In genomic region chrX:47523297-47523696, GRCh38 we compare ENCODE assay signal across 8 cellular contexts. TPM values are rescaled to one million over a fixed set of nuclear protein-coding genes. Genes with fewer than 3 reads are reported as not detected.
DNase-seq lines count a peak whose midpoint lies in the region; ATAC-seq and TF ChIP-seq lines count a peak whose summit lies in the region.

No MANE protein-coding gene starts in this region.

- H3K27me3 ChIP-seq in BE2C (no peaks in the 10 kb centered on the region), endodermal cell (ENCODE audit: control insufficient read depth, insufficient read depth, low read length, poor library complexity, severe bottlenecking) (no peaks in the 10 kb centered on the region)

- H3K27me3 Mint-ChIP-seq in endodermal cell (ENCODE audit: insufficient read depth), result peaks cover 14% of the 10 kb centered on the region

- no peak overlapping the region for H3K9ac ChIP-seq in endodermal cell (ENCODE audit: extremely low read depth, low read length, poor library complexity, severe bottlenecking)

- H3K4me1 ChIP-seq in BE2C (no peaks in the 10 kb centered on the region), endodermal cell (ENCODE audit: control insufficient read depth, insufficient read depth, low read length) (no peaks in the 10 kb centered on the region)

- H3K9me3 ChIP-seq in BE2C, result no peaks in the 10 kb centered on the region
- no peaks in the 10 kb centered on the region for H3K9me3 ChIP-seq in endodermal cell (ENCODE audit: control insufficient read depth, low read length)

- peaks cover 54% of the 10 kb centered on the region for H3K9me3 Mint-ChIP-seq in endodermal cell

- H3K4me3 ChIP-seq in BE2C (ENCODE audit: low read depth, low read length), result peak overlapping the region; percentile 58
- peak overlapping the region; percentile 67 for H3K4me3 ChIP-seq in endodermal cell (ENCODE audit: low read length)

- DNase-seq in BE2C (peak; percentile 86), HK-2 (ENCODE audit: unreplicated experiment) (peak; percentile 89), NOMO-1 treated with dmso at 0.1 percent for 144 hours (lab: John Stamatoyannopoulos, UW; ENCODE audit: unreplicated experiment) (peak; percentile 45), endodermal cell (peak; percentile 92), midbrain (lab: John Stamatoyannopoulos, UW) (peak; percentile 76)
- peak; percentile 40 for DNase-seq in activated CD8-positive, alpha-beta memory T cell treated with anti-CD3 and anti-CD28 coated beads, Interleukin-2, amount 50 U/mL, for 24 hours (ENCODE audit: extremely low read depth)
- DNase-seq in stimulated activated CD8-positive, alpha-beta memory T cell treated with anti-CD3 and anti-CD28 coated beads, Interleukin-15, amount 100 ng/mL, for 48 hours (ENCODE audit: low read depth in 2 of 2), result peak; percentile 66 to 67

- H3K4me3 Mint-ChIP-seq in endodermal cell, result peak overlapping the region; percentile 58

- TF ChIP-seq CTCF in BE2C (IDR thresholded peaks at IDR 0.05; ENCODE audit: low read depth, low read length) (peak; percentile 64), endodermal cell (conservative IDR thresholded peaks at IDR 0.05) (peak; percentile 85)

- H3K27ac ChIP-seq in endodermal cell (ENCODE audit: low read depth, low read length), result no peak overlapping the region

- H3K36me3 ChIP-seq in BE2C, result no peaks in the 10 kb centered on the region
- H3K36me3 ChIP-seq in endodermal cell (ENCODE audit: control insufficient read depth, insufficient read depth, low read length), result no peaks in the 10 kb centered on the region

- no peaks in the 10 kb centered on the region for H3K36me3 Mint-ChIP-seq in endodermal cell (ENCODE audit: low read depth)

- 0% methylated on average over 3 to 29 of the region's 33 CpGs for WGBS in endodermal cell (ENCODE audit: insufficient coverage in 1 of 2, insufficient read length in 1 of 2), 2 experiments

- peak; percentile 77 for ATAC-seq in GM19324 (IDR thresholded peaks at IDR 0.05; ENCODE audit: low FRiP score, unreplicated experiment)

- H3K4me1 Mint-ChIP-seq in endodermal cell, result peaks cover 2% of the 10 kb centered on the region

- H3K27ac Mint-ChIP-seq in endodermal cell, result no peak overlapping the region

RNA-seq across cellular contexts. Expression of gene ARAF, which starts 37.7 kb away (rescaled TPM):
- 90.3 TPM for polyA plus RNA-seq in BE2C (2012; ENCODE audit: insufficient read depth, insufficient read length, low read depth)
- total RNA-seq in endodermal cell, result 10 to 100 TPM; 47.7 to 48.7 TPM
- polyA plus RNA-seq in endodermal cell (2013, experiment 1 of 2), result 45.6 TPM
- polyA plus RNA-seq in endodermal cell (2013, experiment 2 of 2), result 36.8 TPM

RNA-seq across cellular contexts. Expression of gene ZNF41, which starts 40.3 kb away (rescaled TPM):
- 5.9 TPM for polyA plus RNA-seq in BE2C (2012; ENCODE audit: insufficient read depth, insufficient read length, low read depth)
- total RNA-seq in endodermal cell, result 1 to 10 TPM; 2.9 to 5.6 TPM
- polyA plus RNA-seq in endodermal cell (2013, experiment 1 of 2), result 4.2 TPM
- 4.2 TPM for polyA plus RNA-seq in endodermal cell (2013, experiment 2 of 2)

RNA-seq across cellular contexts. Expression of gene TIMP1, which starts 58.9 kb away (rescaled TPM):
- 243 TPM for polyA plus RNA-seq in BE2C (2012; ENCODE audit: insufficient read depth, insufficient read length, low read depth)
- 10 to 100 TPM; 63.5 to 74.8 TPM for total RNA-seq in endodermal cell
- polyA plus RNA-seq in endodermal cell (2013, experiment 1 of 2), result 64.2 TPM
- polyA plus RNA-seq in endodermal cell (2013, experiment 2 of 2), result 63.0 TPM

Comparison
In these comparisons a context has a peak if more than half of its experiments do, and no peak if none do; other contexts are left out.
1. DNase-seq: peak in every context shown above with its lines; median percentile 92 in endodermal cell; 89 in HK-2; 86 in BE2C; 76 in midbrain; 66 in stimulated activated CD8-positive, alpha-beta memory T cell treated with anti-CD3 and anti-CD28 coated beads, Interleukin-15, amount 100 ng/mL, for 48 hours; 45 in NOMO-1 treated with dmso at 0.1 percent for 144 hours; 40 in activated CD8-positive, alpha-beta memory T cell treated with anti-CD3 and anti-CD28 coated beads, Interleukin-2, amount 50 U/mL, for 24 hours.